ENCODE assay signal across 20 cellular contexts in the genomic region with DNA sequence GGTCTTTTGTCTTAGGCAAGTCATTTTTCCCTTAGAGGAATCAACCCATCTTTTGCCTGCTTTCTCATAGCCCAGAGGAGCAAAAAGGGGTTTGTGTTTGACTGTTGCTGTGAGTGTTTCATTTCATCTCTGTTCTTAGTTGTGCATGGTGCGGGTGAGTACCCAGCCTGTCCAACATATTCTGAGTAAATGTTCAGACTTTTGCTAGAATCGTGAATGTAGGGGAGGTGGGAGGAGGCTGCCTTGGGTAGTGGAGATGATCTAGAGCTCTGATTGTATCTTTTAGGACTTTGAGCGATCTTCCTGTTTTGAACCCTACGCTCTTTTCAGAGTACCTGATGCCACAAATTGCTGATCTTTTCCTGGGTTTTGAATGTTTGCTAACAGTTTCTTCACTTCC.
DNase-seq lines count a peak whose midpoint lies in the region; ATAC-seq, FAIRE-seq and TF ChIP-seq lines count a peak whose summit lies in the region.
"Had no signal": no experiment of that assay in that cellular context is flagged by ENCODE, and none has a peak within 500 bp of the region (broad histone marks: within the 10 kb centered on the region; RNA-seq: fewer than 3 reads in every experiment).

No MANE protein-coding gene starts in this region.

- no peaks in the 10 kb centered on the region for H3K9me1 ChIP-seq in K562 (ENCODE audit: control insufficient read depth, insufficient read depth, low read length)

- ATAC-seq in WTC11 (no peak), K562 (peak; percentile 49; the same call in 2 of the 3 replicates)
- ATAC-seq: activated CD4-positive, CD25-positive, alpha-beta regulatory T cell treated with anti-CD3 and anti-CD28 coated beads, Interleukin-2, amount 50 U/mL, for 24 hours; GM12878 had no signal

- no peaks in the 10 kb centered on the region; the same call in 1 of the 2 replicates for H4K20me1 ChIP-seq in K562 (replicated peaks; ENCODE audit: control insufficient read depth, insufficient read depth, low read length)

- no peak for TF ChIP-seq POLR2A in K562 (conservative IDR thresholded peaks at IDR 0.05)

- WGBS in K562 (ENCODE audit: insufficient coverage, low coverage, missing lambda C conversion rate): 23% methylated on average over 4 of the region's 4 CpGs
- WGBS in thymus: 69% methylated on average over 4 of the region's 4 CpGs

- H2AFZ ChIP-seq in K562 (ENCODE audit: low read depth, low read length): no peak overlapping the region

- H3K4me3 Mint-ChIP-seq in WTC11: no peak overlapping the region
- H3K4me3 Mint-ChIP-seq: HFFc6 had no signal

- H3K27ac ChIP-seq in K562 (ENCODE audit: extremely low read depth, low read depth, low read length) (no peak overlapping the region; the same call in 2 of the 3 replicates), thymus (ENCODE audit: low read depth) (peak overlapping the region; percentile 53)
- H3K27ac ChIP-seq: skin epidermis, transverse colon had no signal

- no peak for TF ChIP-seq EP300 in K562 (IDR thresholded peaks at IDR 0.05; ENCODE audit: low read length)

- H3K36me3 ChIP-seq in K562 (ENCODE audit: control insufficient read depth, insufficient read depth, low read length): peaks cover 6% of the 10 kb centered on the region; the same call in 1 of the 3 replicates
- H3K36me3 ChIP-seq in thymus (ENCODE audit: control insufficient read depth, insufficient read depth): no peaks in the 10 kb centered on the region
- H3K36me3 ChIP-seq: transverse colon had no signal

- POLR2A ChIA-PET in WTC11 (lab: Charles Lee): no interaction called here
- POLR2A ChIA-PET in K562 (lab: Yijun Ruan, JAX): interaction anchor here (1.5 kb wide), 1 partner anchor 15 kb away, joined by 5 read pairs; no protein-coding TSS in a partner anchor

- peak; percentile 21 for DNase-seq in stimulated activated CD4-positive, alpha-beta T cell treated with anti-CD3 and anti-CD28 coated beads, Interleukin-15, amount 100 ng/mL, for 24 hours
- no peak for DNase-seq in stimulated activated CD4-positive, alpha-beta T cell treated with anti-CD3 and anti-CD28 coated beads, Interleukin-4, amount 100 ng/mL, for 1 hour
- DNase-seq in WTC11 (ENCODE audit: low spot score): no peak
- DNase-seq in K562 (ENCODE audit: extremely low read depth in 1 of 4, low spot score in 3 of 4): no peak
- no peak for DNase-seq in SHP77 (lab: John Stamatoyannopoulos, UW)
- DNase-seq in Ammon's horn (ENCODE audit: low spot score): no peak
- DNase-seq: cortex of kidney; DND-41; HFFc6; islet precursor cell; NCI-H1930; NCI-H2227 treated with DMSO at 0.1 percent for 48 hours; nucleus accumbens; stimulated activated CD4-positive, alpha-beta T cell treated with anti-CD3 and anti-CD28 coated beads, Interleukin-2, amount 100 ng/mL, for 48 hours; transverse colon had no signal

- H3K27ac Mint-ChIP-seq in WTC11: peak overlapping the region; percentile 30
- H3K27ac Mint-ChIP-seq: HFFc6 had no signal

- FAIRE-seq in K562 (lab: Jason Lieb, UNC): no peak
- FAIRE-seq: endometrium, GM12878 had no signal

- peaks cover 84% of the 10 kb centered on the region for H3K79me2 ChIP-seq in K562 (ENCODE audit: control insufficient read depth, insufficient read depth, low read length)

- no peaks in the 10 kb centered on the region for H3K27me3 ChIP-seq in K562 (ENCODE audit: control insufficient read depth in 2 of 2, insufficient read depth in 2 of 2, low read length in 2 of 2)
- no peaks in the 10 kb centered on the region for H3K27me3 ChIP-seq in thymus (ENCODE audit: control insufficient read depth, insufficient read depth)
- H3K27me3 ChIP-seq: transverse colon had no signal

- TF ChIP-seq CTCF in WTC11 (IDR thresholded peaks at IDR 0.05) (no peak), K562 (IDR thresholded peaks at IDR 0.05 in 2 of 3, conservative IDR thresholded peaks at IDR 0.05 in 1 of 3; ENCODE audit: insufficient read depth in 2 of 3, low read depth in 1 of 3, low read length in 3 of 3) (no peak)

- peaks cover 7% of the 10 kb centered on the region; the same call in 1 of the 2 replicates for H3K9me3 ChIP-seq in K562 (replicated peaks; ENCODE audit: control insufficient read depth, insufficient read depth, low read depth, low read length)
- peaks cover 3% of the 10 kb centered on the region for H3K9me3 ChIP-seq in thymus (ENCODE audit: control insufficient read depth)

- CTCF ChIA-PET in WTC11 (lab: Charles Lee): no interaction called here
- CTCF ChIA-PET in K562 (lab: Yijun Ruan, JAX; ENCODE audit: low intra/inter-chr PET ratio): no interaction called here

- no peak for TF ChIP-seq RAD21 in K562 (CRISPR knock-in tag; conservative IDR thresholded peaks at IDR 0.05 in 1 of 2, IDR thresholded peaks at IDR 0.05 in 1 of 2)

- H3K9me3 Mint-ChIP-seq in WTC11: peaks cover 7% of the 10 kb centered on the region

- in situ Hi-C loops in K562 (cut with MboI): no loop called here

- peaks cover 12% of the 10 kb centered on the region in 2 experiments for H3K4me1 ChIP-seq in K562 (replicated peaks in 1 of 2; ENCODE audit: control insufficient read depth in 2 of 2, insufficient read depth in 2 of 2, low read length in 2 of 2)
- H3K4me1 ChIP-seq in thymus (ENCODE audit: control insufficient read depth, insufficient read depth, low read length): no peaks in the 10 kb centered on the region

- peaks cover 10% of the 10 kb centered on the region for H3K36me3 Mint-ChIP-seq in WTC11

- no peak overlapping the region for H3K9ac ChIP-seq in K562 (ENCODE audit: insufficient read depth in 1 of 2, low read depth in 2 of 2, low read length in 2 of 2)

- BruUV-seq in K562 (replicated peaks; lab: Mats Ljungman, UMichigan): no TSS peak

- peak overlapping the region; percentile 33 for H3K4me2 ChIP-seq in K562 (ENCODE audit: insufficient read depth, low read length)

- H3K4me1 Mint-ChIP-seq in WTC11: peaks cover 27% of the 10 kb centered on the region

- H3K4me3 ChIP-seq in K562 (no peak overlapping the region), thymus (ENCODE audit: low read length) (no peak overlapping the region)
- H3K4me3 ChIP-seq: GM12878, skin epidermis, transverse colon had no signal

- H3K27me3 Mint-ChIP-seq in WTC11 (ENCODE audit: low read depth): no peaks in the 10 kb centered on the region; the same call in 1 of the 2 replicates

- intact Hi-C loops in K562 (cut with micrococcal nuclease): no loop called here

TF ChIP-seq in WTC11, 78 proteins besides CTCF, POLR2A, EP300 and RAD21 (continues in another document):
- TF ChIP-seq RORB (CRISPR knock-in tag; IDR thresholded peaks at IDR 0.05) (no peak), CBFB (CRISPR knock-in tag; IDR thresholded peaks at IDR 0.05; ENCODE audit: low read depth) (no peak)
- TF ChIP-seq, protein P1, sequence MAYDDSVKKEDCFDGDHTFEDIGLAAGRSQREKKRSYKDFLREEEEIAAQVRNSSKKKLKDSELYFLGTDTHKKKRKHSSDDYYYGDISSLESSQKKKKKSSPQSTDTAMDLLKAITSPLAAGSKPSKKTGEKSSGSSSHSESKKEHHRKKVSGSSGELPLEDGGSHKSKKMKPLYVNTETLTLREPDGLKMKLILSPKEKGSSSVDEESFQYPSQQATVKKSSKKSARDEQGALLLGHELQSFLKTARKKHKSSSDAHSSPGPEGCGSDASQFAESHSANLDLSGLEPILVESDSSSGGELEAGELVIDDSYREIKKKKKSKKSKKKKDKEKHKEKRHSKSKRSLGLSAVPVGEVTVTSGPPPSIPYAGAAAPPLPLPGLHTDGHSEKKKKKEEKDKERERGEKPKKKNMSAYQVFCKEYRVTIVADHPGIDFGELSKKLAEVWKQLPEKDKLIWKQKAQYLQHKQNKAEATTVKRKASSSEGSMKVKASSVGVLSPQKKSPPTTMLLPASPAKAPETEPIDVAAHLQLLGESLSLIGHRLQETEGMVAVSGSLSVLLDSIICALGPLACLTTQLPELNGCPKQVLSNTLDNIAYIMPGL (CRISPR knock-in tag; IDR thresholded peaks at IDR 0.05): no peak

TF ChIP-seq in K562, 482 proteins besides CTCF, POLR2A, EP300 and RAD21:
- TF ChIP-seq RCOR1 (IDR thresholded peaks at IDR 0.05; ENCODE audit: borderline replicate concordance in 1 of 2, low read depth in 2 of 2, low read length in 2 of 2) (0 out of 4 replicates have a peak, but pooled peaks of 1 of the 2 experiments have one; percentile 15), NELFE (IDR thresholded peaks at IDR 0.05; ENCODE audit: insufficient read depth, insufficient read length) (no peak), ARID1B (IDR thresholded peaks at IDR 0.05) (peak; percentile 16; the same call in 1 of the 2 replicates), TCF7L2 (IDR thresholded peaks at IDR 0.05; ENCODE audit: low read depth, low read length) (no peak), SAP30 (IDR thresholded peaks at IDR 0.05; ENCODE audit: borderline replicate concordance, insufficient read depth, low read depth, low read length, poor library complexity, severe bottlenecking) (no peak), ZC3H4 (CRISPR knock-in tag; IDR thresholded peaks at IDR 0.05; ENCODE audit: borderline replicate concordance) (no peak), KAT2B (IDR thresholded peaks at IDR 0.05; ENCODE audit: low read depth, low read length) (no peak)
- TF ChIP-seq, protein P2, sequence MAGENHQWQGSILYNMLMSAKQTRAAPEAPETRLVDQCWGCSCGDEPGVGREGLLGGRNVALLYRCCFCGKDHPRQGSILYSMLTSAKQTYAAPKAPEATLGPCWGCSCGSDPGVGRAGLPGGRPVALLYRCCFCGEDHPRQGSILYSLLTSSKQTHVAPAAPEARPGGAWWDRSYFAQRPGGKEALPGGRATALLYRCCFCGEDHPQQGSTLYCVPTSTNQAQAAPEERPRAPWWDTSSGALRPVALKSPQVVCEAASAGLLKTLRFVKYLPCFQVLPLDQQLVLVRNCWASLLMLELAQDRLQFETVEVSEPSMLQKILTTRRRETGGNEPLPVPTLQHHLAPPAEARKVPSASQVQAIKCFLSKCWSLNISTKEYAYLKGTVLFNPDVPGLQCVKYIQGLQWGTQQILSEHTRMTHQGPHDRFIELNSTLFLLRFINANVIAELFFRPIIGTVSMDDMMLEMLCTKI (IDR thresholded peaks at IDR 0.05; ENCODE audit: partially characterized antibody): no peak
